1 cellular context compared by ENCODE assay signal in the genomic region with DNA sequence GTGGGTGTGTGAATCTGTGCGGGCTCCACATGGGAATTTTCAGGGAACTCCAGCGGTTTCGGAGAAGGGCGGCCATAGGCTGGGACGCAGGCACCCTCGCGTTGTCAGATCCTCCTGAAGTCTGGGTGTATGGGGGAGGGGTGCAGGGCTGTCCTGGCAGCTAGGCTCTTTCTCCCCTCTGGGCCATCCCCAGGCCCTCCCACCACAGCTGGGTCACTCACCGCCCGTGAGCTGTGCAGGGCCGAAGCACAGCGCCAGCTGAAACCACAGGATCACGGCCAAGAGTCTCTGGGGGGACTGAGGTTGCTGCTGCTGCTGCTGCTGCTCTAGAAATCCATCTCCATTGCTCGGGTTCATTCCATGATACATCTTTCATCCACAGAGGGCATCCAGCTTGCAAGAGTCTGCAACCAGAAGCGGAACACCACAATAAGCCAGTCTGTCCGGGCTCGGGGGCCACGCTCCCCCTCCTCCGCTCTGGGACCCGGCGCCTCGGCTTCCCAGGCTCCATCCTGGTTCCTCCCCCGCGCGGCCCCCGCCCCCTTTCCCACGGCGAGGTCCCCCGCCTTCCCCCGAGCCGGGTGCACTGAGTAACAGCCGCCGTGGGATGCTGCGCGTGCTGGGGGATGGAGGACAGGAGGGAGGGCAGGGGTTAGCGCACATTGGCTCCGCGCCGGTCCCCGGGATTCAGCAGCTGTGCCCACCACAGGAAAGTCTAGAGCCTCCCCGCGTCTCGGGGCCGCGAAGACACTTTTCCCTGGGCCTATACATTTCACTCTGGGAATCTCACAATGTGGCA.
A peak's percentile ranks its signal among the peaks of the same experiment; 100 is the strongest.
TF ChIP-seq lines count a peak whose summit lies in the region.

No MANE protein-coding gene starts in this region.

TF ChIP-seq in HEK293, 187 proteins besides CTCF, POLR2A, EP300 and RAD21 (continued from another document and continues in another):
- peak; percentile 40 for TF ChIP-seq KLF9 (tag by site-specific recombination; IDR thresholded peaks at IDR 0.05; ENCODE audit: low read depth)
- TF ChIP-seq, protein P1, sequence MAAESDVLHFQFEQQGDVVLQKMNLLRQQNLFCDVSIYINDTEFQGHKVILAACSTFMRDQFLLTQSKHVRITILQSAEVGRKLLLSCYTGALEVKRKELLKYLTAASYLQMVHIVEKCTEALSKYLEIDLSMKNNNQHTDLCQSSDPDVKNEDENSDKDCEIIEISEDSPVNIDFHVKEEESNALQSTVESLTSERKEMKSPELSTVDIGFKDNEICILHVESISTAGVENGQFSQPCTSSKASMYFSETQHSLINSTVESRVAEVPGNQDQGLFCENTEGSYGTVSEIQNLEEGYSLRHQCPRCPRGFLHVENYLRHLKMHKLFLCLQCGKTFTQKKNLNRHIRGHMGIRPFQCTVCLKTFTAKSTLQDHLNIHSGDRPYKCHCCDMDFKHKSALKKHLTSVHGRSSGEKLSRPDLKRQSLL (tag by site-specific recombination; IDR thresholded peaks at IDR 0.05) = no peak
- TF ChIP-seq KLF7 (tag by site-specific recombination; IDR thresholded peaks at IDR 0.05; ENCODE audit: borderline replicate concordance) = no peak
- TF ChIP-seq WT1 (tag by site-specific recombination; IDR thresholded peaks at IDR 0.05) = no peak
- TF ChIP-seq, protein P2, sequence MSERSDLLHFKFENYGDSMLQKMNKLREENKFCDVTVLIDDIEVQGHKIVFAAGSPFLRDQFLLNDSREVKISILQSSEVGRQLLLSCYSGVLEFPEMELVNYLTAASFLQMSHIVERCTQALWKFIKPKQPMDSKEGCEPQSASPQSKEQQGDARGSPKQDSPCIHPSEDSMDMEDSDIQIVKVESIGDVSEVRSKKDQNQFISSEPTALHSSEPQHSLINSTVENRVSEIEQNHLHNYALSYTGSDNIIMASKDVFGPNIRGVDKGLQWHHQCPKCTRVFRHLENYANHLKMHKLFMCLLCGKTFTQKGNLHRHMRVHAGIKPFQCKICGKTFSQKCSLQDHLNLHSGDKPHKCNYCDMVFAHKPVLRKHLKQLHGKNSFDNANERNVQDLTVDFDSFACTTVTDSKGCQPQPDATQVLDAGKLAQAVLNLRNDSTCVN (tag by site-specific recombination; optimal IDR thresholded peaks at IDR 0.05) = peak; percentile 80
- TF ChIP-seq ZNF391 (tag by site-specific recombination; IDR thresholded peaks at IDR 0.05; ENCODE audit: borderline replicate concordance, low read depth) = no peak; the same call in 1 of the 2 replicates
- no peak for TF ChIP-seq KLF10 (tag by site-specific recombination; IDR thresholded peaks at IDR 0.05)
- TF ChIP-seq, protein P3, sequence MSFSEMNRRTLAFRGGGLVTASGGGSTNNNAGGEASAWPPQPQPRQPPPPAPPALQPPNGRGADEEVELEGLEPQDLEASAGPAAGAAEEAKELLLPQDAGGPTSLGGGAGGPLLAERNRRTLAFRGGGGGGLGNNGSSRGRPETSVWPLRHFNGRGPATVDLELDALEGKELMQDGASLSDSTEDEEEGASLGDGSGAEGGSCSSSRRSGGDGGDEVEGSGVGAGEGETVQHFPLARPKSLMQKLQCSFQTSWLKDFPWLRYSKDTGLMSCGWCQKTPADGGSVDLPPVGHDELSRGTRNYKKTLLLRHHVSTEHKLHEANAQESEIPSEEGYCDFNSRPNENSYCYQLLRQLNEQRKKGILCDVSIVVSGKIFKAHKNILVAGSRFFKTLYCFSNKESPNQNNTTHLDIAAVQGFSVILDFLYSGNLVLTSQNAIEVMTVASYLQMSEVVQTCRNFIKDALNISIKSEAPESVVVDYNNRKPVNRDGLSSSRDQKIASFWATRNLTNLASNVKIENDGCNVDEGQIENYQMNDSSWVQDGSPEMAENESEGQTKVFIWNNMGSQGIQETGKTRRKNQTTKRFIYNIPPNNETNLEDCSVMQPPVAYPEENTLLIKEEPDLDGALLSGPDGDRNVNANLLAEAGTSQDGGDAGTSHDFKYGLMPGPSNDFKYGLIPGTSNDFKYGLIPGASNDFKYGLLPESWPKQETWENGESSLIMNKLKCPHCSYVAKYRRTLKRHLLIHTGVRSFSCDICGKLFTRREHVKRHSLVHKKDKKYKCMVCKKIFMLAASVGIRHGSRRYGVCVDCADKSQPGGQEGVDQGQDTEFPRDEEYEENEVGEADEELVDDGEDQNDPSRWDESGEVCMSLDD (tag by site-specific recombination; IDR thresholded peaks at IDR 0.05) = peak; percentile 43; the same call in 1 of the 2 replicates
- TF ChIP-seq ZFHX2 (tag by site-specific recombination; conservative IDR thresholded peaks at IDR 0.05) = peak; percentile 80
- TF ChIP-seq ZNF548 (tag by site-specific recombination; IDR thresholded peaks at IDR 0.05) = no peak
- TF ChIP-seq, protein P4, sequence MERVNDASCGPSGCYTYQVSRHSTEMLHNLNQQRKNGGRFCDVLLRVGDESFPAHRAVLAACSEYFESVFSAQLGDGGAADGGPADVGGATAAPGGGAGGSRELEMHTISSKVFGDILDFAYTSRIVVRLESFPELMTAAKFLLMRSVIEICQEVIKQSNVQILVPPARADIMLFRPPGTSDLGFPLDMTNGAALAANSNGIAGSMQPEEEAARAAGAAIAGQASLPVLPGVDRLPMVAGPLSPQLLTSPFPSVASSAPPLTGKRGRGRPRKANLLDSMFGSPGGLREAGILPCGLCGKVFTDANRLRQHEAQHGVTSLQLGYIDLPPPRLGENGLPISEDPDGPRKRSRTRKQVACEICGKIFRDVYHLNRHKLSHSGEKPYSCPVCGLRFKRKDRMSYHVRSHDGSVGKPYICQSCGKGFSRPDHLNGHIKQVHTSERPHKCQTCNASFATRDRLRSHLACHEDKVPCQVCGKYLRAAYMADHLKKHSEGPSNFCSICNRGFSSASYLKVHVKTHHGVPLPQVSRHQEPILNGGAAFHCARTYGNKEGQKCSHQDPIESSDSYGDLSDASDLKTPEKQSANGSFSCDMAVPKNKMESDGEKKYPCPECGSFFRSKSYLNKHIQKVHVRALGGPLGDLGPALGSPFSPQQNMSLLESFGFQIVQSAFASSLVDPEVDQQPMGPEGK (tag by site-specific recombination; IDR thresholded peaks at IDR 0.05) = peak; percentile 66
- peak; percentile 76; the same call in 1 of the 2 replicates for TF ChIP-seq GLIS2 (tag by site-specific recombination; IDR thresholded peaks at IDR 0.05)
- TF ChIP-seq, protein P5, sequence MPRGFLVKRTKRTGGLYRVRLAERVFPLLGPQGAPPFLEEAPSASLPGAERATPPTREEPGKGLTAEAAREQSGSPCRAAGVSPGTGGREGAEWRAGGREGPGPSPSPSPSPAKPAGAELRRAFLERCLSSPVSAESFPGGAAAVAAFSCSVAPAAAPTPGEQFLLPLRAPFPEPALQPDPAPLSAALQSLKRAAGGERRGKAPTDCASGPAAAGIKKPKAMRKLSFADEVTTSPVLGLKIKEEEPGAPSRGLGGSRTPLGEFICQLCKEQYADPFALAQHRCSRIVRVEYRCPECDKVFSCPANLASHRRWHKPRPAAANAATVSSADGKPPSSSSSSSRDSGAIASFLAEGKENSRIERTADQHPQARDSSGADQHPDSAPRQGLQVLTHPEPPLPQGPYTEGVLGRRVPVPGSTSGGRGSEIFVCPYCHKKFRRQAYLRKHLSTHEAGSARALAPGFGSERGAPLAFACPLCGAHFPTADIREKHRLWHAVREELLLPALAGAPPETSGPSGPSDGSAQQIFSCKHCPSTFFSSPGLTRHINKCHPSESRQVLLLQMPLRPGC (tag by site-specific recombination; IDR thresholded peaks at IDR 0.05) = no peak
- TF ChIP-seq ZIC2 (tag by site-specific recombination; IDR thresholded peaks at IDR 0.05) = peak; percentile 63
- TF ChIP-seq SP2 (tag by site-specific recombination; IDR thresholded peaks at IDR 0.05) = peak; percentile 49
- TF ChIP-seq ZNF792 (tag by site-specific recombination; IDR thresholded peaks at IDR 0.05) = no peak
- TF ChIP-seq EGR2 (tag by site-specific recombination; IDR thresholded peaks at IDR 0.05; ENCODE audit: low read depth) = peak; percentile 72
- TF ChIP-seq, protein P6, sequence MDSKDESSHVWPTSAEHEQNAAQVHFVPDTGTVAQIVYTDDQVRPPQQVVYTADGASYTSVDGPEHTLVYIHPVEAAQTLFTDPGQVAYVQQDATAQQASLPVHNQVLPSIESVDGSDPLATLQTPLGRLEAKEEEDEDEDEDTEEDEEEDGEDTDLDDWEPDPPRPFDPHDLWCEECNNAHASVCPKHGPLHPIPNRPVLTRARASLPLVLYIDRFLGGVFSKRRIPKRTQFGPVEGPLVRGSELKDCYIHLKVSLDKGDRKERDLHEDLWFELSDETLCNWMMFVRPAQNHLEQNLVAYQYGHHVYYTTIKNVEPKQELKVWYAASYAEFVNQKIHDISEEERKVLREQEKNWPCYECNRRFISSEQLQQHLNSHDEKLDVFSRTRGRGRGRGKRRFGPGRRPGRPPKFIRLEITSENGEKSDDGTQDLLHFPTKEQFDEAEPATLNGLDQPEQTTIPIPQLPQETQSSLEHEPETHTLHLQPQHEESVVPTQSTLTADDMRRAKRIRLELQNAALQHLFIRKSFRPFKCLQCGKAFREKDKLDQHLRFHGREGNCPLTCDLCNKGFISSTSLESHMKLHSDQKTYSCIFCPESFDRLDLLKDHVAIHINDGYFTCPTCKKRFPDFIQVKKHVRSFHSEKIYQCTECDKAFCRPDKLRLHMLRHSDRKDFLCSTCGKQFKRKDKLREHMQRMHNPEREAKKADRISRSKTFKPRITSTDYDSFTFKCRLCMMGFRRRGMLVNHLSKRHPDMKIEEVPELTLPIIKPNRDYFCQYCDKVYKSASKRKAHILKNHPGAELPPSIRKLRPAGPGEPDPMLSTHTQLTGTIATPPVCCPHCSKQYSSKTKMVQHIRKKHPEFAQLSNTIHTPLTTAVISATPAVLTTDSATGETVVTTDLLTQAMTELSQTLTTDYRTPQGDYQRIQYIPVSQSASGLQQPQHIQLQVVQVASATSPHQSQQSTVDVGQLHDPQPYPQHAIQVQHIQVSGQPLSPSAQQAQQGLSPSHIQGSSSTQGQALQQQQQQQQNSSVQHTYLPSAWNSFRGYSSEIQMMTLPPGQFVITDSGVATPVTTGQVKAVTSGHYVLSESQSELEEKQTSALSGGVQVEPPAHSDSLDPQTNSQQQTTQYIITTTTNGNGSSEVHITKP (tag by site-specific recombination; IDR thresholded peaks at IDR 0.05) = peak; percentile 95
- TF ChIP-seq ZNF24 (tag by site-specific recombination; IDR thresholded peaks at IDR 0.05) = no peak
- TF ChIP-seq ZNF394 (tag by site-specific recombination; IDR thresholded peaks at IDR 0.05; ENCODE audit: borderline replicate concordance) = no peak; the same call in 1 of the 2 replicates
- peak; percentile 55; the same call in 1 of the 2 replicates for TF ChIP-seq ZNF777 (tag by site-specific recombination; IDR thresholded peaks at IDR 0.05; ENCODE audit: borderline replicate concordance)
- no peak for TF ChIP-seq ZNF2 (tag by site-specific recombination; IDR thresholded peaks at IDR 0.05)
- TF ChIP-seq, protein P7, sequence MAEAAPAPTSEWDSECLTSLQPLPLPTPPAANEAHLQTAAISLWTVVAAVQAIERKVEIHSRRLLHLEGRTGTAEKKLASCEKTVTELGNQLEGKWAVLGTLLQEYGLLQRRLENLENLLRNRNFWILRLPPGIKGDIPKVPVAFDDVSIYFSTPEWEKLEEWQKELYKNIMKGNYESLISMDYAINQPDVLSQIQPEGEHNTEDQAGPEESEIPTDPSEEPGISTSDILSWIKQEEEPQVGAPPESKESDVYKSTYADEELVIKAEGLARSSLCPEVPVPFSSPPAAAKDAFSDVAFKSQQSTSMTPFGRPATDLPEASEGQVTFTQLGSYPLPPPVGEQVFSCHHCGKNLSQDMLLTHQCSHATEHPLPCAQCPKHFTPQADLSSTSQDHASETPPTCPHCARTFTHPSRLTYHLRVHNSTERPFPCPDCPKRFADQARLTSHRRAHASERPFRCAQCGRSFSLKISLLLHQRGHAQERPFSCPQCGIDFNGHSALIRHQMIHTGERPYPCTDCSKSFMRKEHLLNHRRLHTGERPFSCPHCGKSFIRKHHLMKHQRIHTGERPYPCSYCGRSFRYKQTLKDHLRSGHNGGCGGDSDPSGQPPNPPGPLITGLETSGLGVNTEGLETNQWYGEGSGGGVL (tag by site-specific recombination; IDR thresholded peaks at IDR 0.05) = peak; percentile 45; the same call in 1 of the 2 replicates
- no peak for TF ChIP-seq ZFP69B (tag by site-specific recombination; IDR thresholded peaks at IDR 0.05)
- TF ChIP-seq ZNF621 (tag by site-specific recombination; IDR thresholded peaks at IDR 0.05) = no peak
- 0 out of 2 replicates have a peak, but pooled peaks have one; percentile 37 for TF ChIP-seq YY2 (tag by site-specific recombination; IDR thresholded peaks at IDR 0.05)
- no peak for TF ChIP-seq ZBTB21 (tag by site-specific recombination; IDR thresholded peaks at IDR 0.05)
- peak; percentile 81 for TF ChIP-seq ZBTB20 (tag by site-specific recombination; IDR thresholded peaks at IDR 0.05)
- peak; percentile 65 for TF ChIP-seq ZBTB17 (tag by site-specific recombination; IDR thresholded peaks at IDR 0.05)
- TF ChIP-seq SP3 (tag by site-specific recombination; IDR thresholded peaks at IDR 0.05) = peak; percentile 70
- no peak for TF ChIP-seq ZNF670 (tag by site-specific recombination; IDR thresholded peaks at IDR 0.05; ENCODE audit: low read depth)
- peak; percentile 50 for TF ChIP-seq ZNF341 (tag by site-specific recombination; IDR thresholded peaks at IDR 0.05; ENCODE audit: low read depth)
- no peak for TF ChIP-seq ZNF677 (tag by site-specific recombination; IDR thresholded peaks at IDR 0.05)
- no peak for TF ChIP-seq ZNF510 (tag by site-specific recombination; IDR thresholded peaks at IDR 0.05; ENCODE audit: insufficient replicate concordance)
- no peak for TF ChIP-seq ZNF37A (tag by site-specific recombination; IDR thresholded peaks at IDR 0.05)
- TF ChIP-seq KLF16 (tag by site-specific recombination; IDR thresholded peaks at IDR 0.05) = peak; percentile 42; the same call in 1 of the 2 replicates
- TF ChIP-seq ZNF404 (tag by site-specific recombination; IDR thresholded peaks at IDR 0.05) = 0 out of 2 replicates have a peak, but pooled peaks have one; percentile 7
- peak; percentile 94 for TF ChIP-seq ZSCAN16 (tag by site-specific recombination; IDR thresholded peaks at IDR 0.05)
- TF ChIP-seq ZNF175 (tag by site-specific recombination; IDR thresholded peaks at IDR 0.05) = no peak
- TF ChIP-seq IKZF3 (tag by site-specific recombination; IDR thresholded peaks at IDR 0.05) = peak; percentile 73
- TF ChIP-seq ZNF76 (tag by site-specific recombination; IDR thresholded peaks at IDR 0.05; ENCODE audit: borderline replicate concordance, low read depth) = 0 out of 2 replicates have a peak, but pooled peaks have one; percentile 46
- TF ChIP-seq, protein P8, sequence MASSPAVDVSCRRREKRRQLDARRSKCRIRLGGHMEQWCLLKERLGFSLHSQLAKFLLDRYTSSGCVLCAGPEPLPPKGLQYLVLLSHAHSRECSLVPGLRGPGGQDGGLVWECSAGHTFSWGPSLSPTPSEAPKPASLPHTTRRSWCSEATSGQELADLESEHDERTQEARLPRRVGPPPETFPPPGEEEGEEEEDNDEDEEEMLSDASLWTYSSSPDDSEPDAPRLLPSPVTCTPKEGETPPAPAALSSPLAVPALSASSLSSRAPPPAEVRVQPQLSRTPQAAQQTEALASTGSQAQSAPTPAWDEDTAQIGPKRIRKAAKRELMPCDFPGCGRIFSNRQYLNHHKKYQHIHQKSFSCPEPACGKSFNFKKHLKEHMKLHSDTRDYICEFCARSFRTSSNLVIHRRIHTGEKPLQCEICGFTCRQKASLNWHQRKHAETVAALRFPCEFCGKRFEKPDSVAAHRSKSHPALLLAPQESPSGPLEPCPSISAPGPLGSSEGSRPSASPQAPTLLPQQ (tag by site-specific recombination; IDR thresholded peaks at IDR 0.05) = 0 out of 2 replicates have a peak, but pooled peaks have one; percentile 32
- TF ChIP-seq OVOL3 (tag by site-specific recombination; IDR thresholded peaks at IDR 0.05) = no peak
- no peak for TF ChIP-seq ZNF23 (tag by site-specific recombination; IDR thresholded peaks at IDR 0.05; ENCODE audit: borderline replicate concordance)
